7 cellular contexts compared by ENCODE assay signal in genomic region chr4:1166509-1167243, GRCh38. TPM values are rescaled to one million over a fixed set of nuclear protein-coding genes. Genes with fewer than 3 reads are reported as not detected.
DNase-seq lines count a peak whose midpoint lies in the region; ATAC-seq and TF ChIP-seq lines count a peak whose summit lies in the region.

No MANE protein-coding gene starts in this region.

- H3K4me1 ChIP-seq in NT2/D1 (ENCODE audit: insufficient read depth, insufficient read length) = peaks cover 19% of the 10 kb centered on the region
- no peaks in the 10 kb centered on the region for H3K4me1 ChIP-seq in endodermal cell (ENCODE audit: control insufficient read depth, insufficient read depth, low read length)
- peaks cover 8% of the 10 kb centered on the region for H3K4me1 ChIP-seq in skeletal muscle satellite cell (ENCODE audit: control insufficient read depth, insufficient read depth, low read length)

- no peak for TF ChIP-seq CTCF in endodermal cell (conservative IDR thresholded peaks at IDR 0.05)

- peak overlapping the region; percentile 99 for H3K4me2 ChIP-seq in skeletal muscle satellite cell (ENCODE audit: low read length)

- H3K9ac ChIP-seq in NT2/D1 (ENCODE audit: insufficient read length, low read depth) = peak overlapping the region; percentile 88
- H3K9ac ChIP-seq in endodermal cell (ENCODE audit: extremely low read depth, low read length, poor library complexity, severe bottlenecking) = peak overlapping the region; percentile 79
- H3K9ac ChIP-seq in skeletal muscle satellite cell (ENCODE audit: low read depth, low read length) = peak overlapping the region; percentile 38

- ATAC-seq in GM19438 (IDR thresholded peaks at IDR 0.05; ENCODE audit: low read depth, unreplicated experiment) = peak; percentile 11
- ATAC-seq in HG03469 (IDR thresholded peaks at IDR 0.05; ENCODE audit: unreplicated experiment) = no peak

- H3K27ac Mint-ChIP-seq in endodermal cell = no peak overlapping the region

- H3K9me3 Mint-ChIP-seq in endodermal cell = peaks cover 3% of the 10 kb centered on the region

- H3K4me3 ChIP-seq in NT2/D1 (ENCODE audit: insufficient read length, low read depth) (peak overlapping the region; percentile 82), endodermal cell (ENCODE audit: low read length) (peak overlapping the region; percentile 89), skeletal muscle satellite cell (ENCODE audit: low read length) (no peak overlapping the region)

- H3K4me3 Mint-ChIP-seq in endodermal cell = peak overlapping the region; percentile 55

- 81 to 83% methylated on average over 16 to 24 of the region's 24 CpGs for WGBS in endodermal cell (ENCODE audit: insufficient coverage in 1 of 2, insufficient read length in 1 of 2), 2 experiments

- H3K9me3 ChIP-seq in NT2/D1 (ENCODE audit: insufficient read depth, low read length) = peaks cover 8% of the 10 kb centered on the region; the same call in 1 of the 2 replicates
- H3K9me3 ChIP-seq in endodermal cell (ENCODE audit: control insufficient read depth, low read length) = no peaks in the 10 kb centered on the region
- no peaks in the 10 kb centered on the region for H3K9me3 ChIP-seq in skeletal muscle satellite cell (replicated peaks; ENCODE audit: low read length)

- H3K27me3 ChIP-seq in NT2/D1 (ENCODE audit: insufficient read depth, insufficient read length) (peaks cover 36% of the 10 kb centered on the region), endodermal cell (ENCODE audit: control insufficient read depth, insufficient read depth, low read length, poor library complexity, severe bottlenecking) (peaks cover 49% of the 10 kb centered on the region), skeletal muscle satellite cell (ENCODE audit: control insufficient read depth, insufficient read depth, low read length) (peaks cover 5% of the 10 kb centered on the region)

- H3K36me3 ChIP-seq in NT2/D1 (ENCODE audit: insufficient read depth, insufficient read length, low read length) = peaks cover 30% of the 10 kb centered on the region
- H3K36me3 ChIP-seq in endodermal cell (ENCODE audit: control insufficient read depth, insufficient read depth, low read length) = no peaks in the 10 kb centered on the region
- peaks cover 8% of the 10 kb centered on the region for H3K36me3 ChIP-seq in skeletal muscle satellite cell (ENCODE audit: insufficient read depth, low read length)

- peaks cover 4% of the 10 kb centered on the region for H3K4me1 Mint-ChIP-seq in endodermal cell

- no peak overlapping the region for H3K27ac ChIP-seq in endodermal cell (ENCODE audit: low read depth, low read length)

- DNase-seq in NT2/D1 (ENCODE audit: low read depth, low spot score) (no peak), endodermal cell (no peak), 8988T (no peak), ureter (ENCODE audit: low spot score) (no peak)

- peaks cover 2% of the 10 kb centered on the region for H3K36me3 Mint-ChIP-seq in endodermal cell (ENCODE audit: low read depth)

- peaks cover 69% of the 10 kb centered on the region for H3K27me3 Mint-ChIP-seq in endodermal cell (ENCODE audit: insufficient read depth)

RNA-seq across cellular contexts. Expression of gene SPON2, which starts 5.7 kb away (rescaled TPM):
- total RNA-seq in endodermal cell = 1 to 10 TPM; 1.4 to 2.6 TPM
- polyA plus RNA-seq in endodermal cell (2013, experiment 1 of 2) = 8.4 TPM
- 5.3 TPM for polyA plus RNA-seq in endodermal cell (2013, experiment 2 of 2)
- 79.3 and 213 TPM in 2 replicates for total RNA-seq in skeletal muscle satellite cell (2012; rRNA removed)
- total RNA-seq in ureter = 36.6 TPM

RNA-seq across cellular contexts. Expression of gene RNF212, which starts 53.3 kb away (rescaled TPM):
- total RNA-seq in endodermal cell (1 to 10 TPM; 3.4 to 5.6 TPM), ureter (5.1 TPM)
- polyA plus RNA-seq in endodermal cell (2013, experiment 1 of 2) = 3.2 TPM
- 0.91 TPM for polyA plus RNA-seq in endodermal cell (2013, experiment 2 of 2)
- total RNA-seq in skeletal muscle satellite cell (2012; rRNA removed) = 1.0 and 1.5 TPM in 2 replicates

Comparison
In these comparisons a context has a peak if more than half of its experiments do, and no peak if none do; other contexts are left out.
1. H3K9ac ChIP-seq: peak in every context shown above with its lines; median percentile 88 in NT2/D1; 79 in endodermal cell; 38 in skeletal muscle satellite cell.
2. RNA of gene SPON2, which starts 5.7 kb away (total RNA-seq): 36.6 TPM in ureter (single experiment); 1.4 to 2.6 TPM in endodermal cell; every median in the first group is over 10 times any median in the second.